1 cellular context compared by ENCODE assay signal in the genomic region with DNA sequence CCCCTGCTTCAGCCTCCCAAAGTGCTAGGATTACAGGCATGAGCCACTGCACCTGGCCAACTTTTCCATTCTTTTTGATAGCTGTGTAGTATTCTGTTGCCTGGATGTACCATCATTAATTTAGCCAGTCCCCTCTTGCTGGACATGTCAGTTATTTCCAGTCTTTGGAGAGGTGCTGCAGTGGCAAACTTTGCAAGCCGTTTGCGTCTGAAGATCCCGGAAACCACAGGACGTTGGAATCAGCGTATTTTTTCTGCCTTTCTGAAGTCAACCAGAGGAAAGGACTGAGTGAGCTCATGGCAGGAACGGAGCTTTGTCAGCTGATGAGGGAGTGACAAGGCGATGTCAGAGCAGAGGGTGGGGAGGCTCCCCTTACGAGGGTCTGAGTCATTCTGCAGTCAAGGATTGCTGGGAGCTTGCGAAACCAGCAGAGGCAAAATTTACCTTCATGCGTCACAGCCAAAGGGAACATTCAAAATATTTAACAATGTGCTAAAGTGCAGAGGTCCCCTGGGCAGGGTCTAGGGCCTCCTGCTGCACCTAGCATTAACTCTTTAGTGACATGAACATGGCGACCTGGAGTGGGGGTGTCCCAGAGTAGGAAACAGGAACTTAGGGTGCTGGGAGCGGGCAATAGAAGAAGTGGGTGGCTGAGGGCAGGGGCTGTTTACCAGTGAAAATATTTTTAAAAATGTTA.
TF ChIP-seq lines count a peak whose summit lies in the region.

No MANE protein-coding gene starts in this region.

TF ChIP-seq in H1, 55 proteins besides CTCF, POLR2A, EP300 and RAD21:
- TF ChIP-seq CREB1 (IDR thresholded peaks at IDR 0.05) (0 out of 2 replicates have a peak, but pooled peaks have one; percentile 20), KDM4A (IDR thresholded peaks at IDR 0.05; ENCODE audit: low read depth, low read length, severe bottlenecking) (no peak), CEBPB (IDR thresholded peaks at IDR 0.05; ENCODE audit: low read depth, low read length) (peak; percentile 54; the same call in 1 of the 2 replicates)
TF ChIP-seq in H1: peak in this region for 2.
